Comparison of ENCODE assay signal across 18 cellular contexts in the genomic region with DNA sequence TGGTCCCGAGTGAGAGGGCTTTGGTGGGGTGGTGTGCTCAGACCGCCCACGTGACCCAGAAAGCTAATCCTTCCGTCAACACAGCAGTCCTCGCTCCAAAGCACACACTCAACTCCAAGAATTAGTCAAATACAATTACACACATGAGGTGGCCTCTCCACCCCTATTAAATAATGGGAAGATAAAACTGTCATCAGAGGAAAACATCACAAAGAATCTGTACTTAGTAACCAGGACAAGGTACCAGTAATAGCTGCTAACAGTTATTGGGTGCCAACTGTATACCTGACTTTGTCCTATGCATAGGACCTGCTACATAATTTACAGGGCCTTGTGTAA.
A peak's percentile ranks its signal among the peaks of the same experiment; 100 is the strongest.
DNase-seq lines count a peak whose midpoint lies in the region; ATAC-seq and TF ChIP-seq lines count a peak whose summit lies in the region.
"Had no signal": no experiment of that assay in that cellular context is flagged by ENCODE, and none has a peak within 500 bp of the region (broad histone marks: within the 10 kb centered on the region; RNA-seq: fewer than 3 reads in every experiment).

No MANE protein-coding gene starts in this region.

- H4K91ac ChIP-seq in neuronal stem cell (ENCODE audit: low read depth, low read length, poor library complexity) = no peak overlapping the region

- no peak for TF ChIP-seq CTCF in WERI-Rb-1 (IDR thresholded peaks at IDR 0.05; ENCODE audit: low read depth, low read length)

- no peak overlapping the region for H4K8ac ChIP-seq in neuronal stem cell (ENCODE audit: low read depth, low read length)

- no peak overlapping the region for H2BK120ac ChIP-seq in neuronal stem cell (ENCODE audit: low read depth, low read length)

- no peaks in the 10 kb centered on the region for H3K79me2 ChIP-seq in GM23248 (ENCODE audit: insufficient read depth)

- no peaks in the 10 kb centered on the region for H3K36me3 ChIP-seq in GM23248 (ENCODE audit: low read depth)
- H3K36me3 ChIP-seq in WERI-Rb-1 = no peaks in the 10 kb centered on the region
- H3K36me3 ChIP-seq in neuronal stem cell (replicated peaks in 1 of 2; ENCODE audit: control insufficient read depth in 2 of 2, insufficient read depth in 2 of 2, low read length in 2 of 2) = no peaks in the 10 kb centered on the region
- no peaks in the 10 kb centered on the region for H3K36me3 ChIP-seq in effector memory CD4-positive, alpha-beta T cell (ENCODE audit: control insufficient read depth, insufficient read depth, low read length)
- H3K36me3 ChIP-seq: thoracic aorta had no signal

- no peak overlapping the region for H2BK12ac ChIP-seq in neuronal stem cell (ENCODE audit: low read length)

- no peak overlapping the region for H3K18ac ChIP-seq in neuronal stem cell (ENCODE audit: low read length)

- H3K79me1 ChIP-seq in neuronal stem cell (ENCODE audit: low read depth, low read length) = no peaks in the 10 kb centered on the region

- H3K9me3 ChIP-seq in GM23248 (ENCODE audit: low read depth) = no peaks in the 10 kb centered on the region
- H3K9me3 ChIP-seq in WERI-Rb-1 (ENCODE audit: severe bottlenecking) = no peaks in the 10 kb centered on the region
- H3K9me3 ChIP-seq in neuronal stem cell (replicated peaks in 1 of 2; ENCODE audit: control insufficient read depth in 2 of 2, insufficient read depth in 1 of 2, low read depth in 1 of 2, low read length in 2 of 2) = peaks cover 0 to 4% of the 10 kb centered on the region in 2 donors
- no peaks in the 10 kb centered on the region for H3K9me3 ChIP-seq in effector memory CD4-positive, alpha-beta T cell (ENCODE audit: control insufficient read depth, low read length)
- H3K9me3 ChIP-seq: thoracic aorta had no signal

- H3K9me2 ChIP-seq in GM23248 (ENCODE audit: insufficient read depth) = no peaks in the 10 kb centered on the region

- H2AFZ ChIP-seq in GM23248 = no peak overlapping the region
- H2AFZ ChIP-seq in neuronal stem cell (ENCODE audit: low read length) = no peak overlapping the region

- H4K20me1 ChIP-seq in GM23248 (ENCODE audit: insufficient read depth) = no peaks in the 10 kb centered on the region

- 3 to 9% methylated on average over 5 of the region's 5 CpGs for WGBS in GM23248 (ENCODE audit: low coverage in 1 of 2, low lambda C conversion rate in 2 of 2, missing lambda C conversion rate in 2 of 2), 2 experiments
- WGBS in neuronal stem cell (ENCODE audit: extremely low coverage in 2 of 2, insufficient read length in 2 of 2, insufficient replicate concordance in 1 of 2), 2 donors = no CpG with 5 or more reads among the region's 5 CpGs

- no peak overlapping the region for H2AK5ac ChIP-seq in neuronal stem cell (ENCODE audit: low read depth, low read length)

- ATAC-seq in HG02642 (IDR thresholded peaks at IDR 0.05; ENCODE audit: poor library complexity, unreplicated experiment) (no peak), HG03280 (IDR thresholded peaks at IDR 0.05; ENCODE audit: unreplicated experiment) (no peak)
- ATAC-seq: stimulated activated effector memory CD8-positive, alpha-beta T cell treated with anti-CD3 and anti-CD28 coated beads, Interleukin-12 subunit alpha, Interleukin-12 subunit beta, amount 100 ng/mL, for 72 hours had no signal

- no peak overlapping the region for H3K14ac ChIP-seq in neuronal stem cell (ENCODE audit: low read length)

- H3K27me3 ChIP-seq in GM23248 (replicated peaks; ENCODE audit: insufficient read depth) = no peaks in the 10 kb centered on the region
- H3K27me3 ChIP-seq in WERI-Rb-1 (ENCODE audit: insufficient read depth, low read depth, severe bottlenecking) = no peaks in the 10 kb centered on the region
- peaks cover 0 to 3% (median 0%) of the 10 kb centered on the region in 3 experiments for H3K27me3 ChIP-seq in neuronal stem cell (ENCODE audit: control insufficient read depth in 3 of 3, insufficient read depth in 3 of 3, low read depth in 1 of 3, low read length in 3 of 3)
- no peaks in the 10 kb centered on the region for H3K27me3 ChIP-seq in effector memory CD4-positive, alpha-beta T cell (replicated peaks; ENCODE audit: control insufficient read depth, insufficient read depth, low read length, poor library complexity, severe bottlenecking)

- no peak overlapping the region for H3K9ac ChIP-seq in GM23248
- no peak overlapping the region for H3K9ac ChIP-seq in neuronal stem cell (ENCODE audit: low read depth, low read length, poor library complexity)

- peaks cover 7% of the 10 kb centered on the region; the same call in 1 of the 2 replicates for H3F3A ChIP-seq in GM23248 (ENCODE audit: insufficient read depth)

- no peak overlapping the region for H2BK5ac ChIP-seq in neuronal stem cell (ENCODE audit: low read length)

- no peak overlapping the region for H3K4me3 ChIP-seq in GM23248
- H3K4me3 ChIP-seq in WERI-Rb-1 (ENCODE audit: low read depth, low read length) = no peak overlapping the region
- H3K4me3 ChIP-seq in neuronal stem cell (ENCODE audit: low read length in 2 of 2) = no peak overlapping the region
- no peak overlapping the region for H3K4me3 ChIP-seq in effector memory CD4-positive, alpha-beta T cell (ENCODE audit: insufficient read depth, low read depth, low read length, poor library complexity, severe bottlenecking)
- H3K4me3 ChIP-seq: thoracic aorta had no signal

- no peak overlapping the region for H3K27ac ChIP-seq in GM23248
- H3K27ac ChIP-seq in WERI-Rb-1 = no peak overlapping the region
- H3K27ac ChIP-seq in neuronal stem cell (replicated peaks; ENCODE audit: low read length) = no peak overlapping the region
- no peak overlapping the region for H3K27ac ChIP-seq in effector memory CD4-positive, alpha-beta T cell (ENCODE audit: insufficient read depth, low read length, poor library complexity, severe bottlenecking)
- H3K27ac ChIP-seq: thoracic aorta had no signal

- DNase-seq in GM23248 = peak; percentile 11
- DNase-seq in NCI-H2029 treated with DMSO at 0.1 percent for 48 hours (lab: John Stamatoyannopoulos, UW) = peak; percentile 82
- peak; percentile 60 for DNase-seq in WERI-Rb-1
- DNase-seq in neuronal stem cell (ENCODE audit: low spot score) = peak; percentile 48
- no peak for DNase-seq in effector memory CD4-positive, alpha-beta T cell
- no peak for DNase-seq in activated naive CD4-positive, alpha-beta T cell treated with anti-CD3 and anti-CD28 coated beads, Interleukin-2, amount 50 U/mL, for 16 hours
- DNase-seq: activated CD4-positive, alpha-beta T cell treated with anti-CD3 and anti-CD28 coated beads, Interleukin-2, amount 50 U/mL, for 1 hour; activated naive CD4-positive, alpha-beta T cell; AML-193; endodermal cell; GF-D8; hypothalamus; NCI-H1694; NCI-H510A had no signal

- no peak overlapping the region for H3K4me2 ChIP-seq in GM23248 (ENCODE audit: unreplicated experiment)
- no peak overlapping the region for H3K4me2 ChIP-seq in neuronal stem cell (ENCODE audit: insufficient read depth, low read length, poor library complexity, severe bottlenecking)

- H3K4ac ChIP-seq in neuronal stem cell (ENCODE audit: low read length) = no peak overlapping the region

- in situ Hi-C loops in GM23248 (cut with MboI) = no loop called here

- no peak overlapping the region for H3K23ac ChIP-seq in neuronal stem cell (ENCODE audit: low read depth, low read length, poor library complexity)

- H2BK15ac ChIP-seq in neuronal stem cell (ENCODE audit: low read length) = no peak overlapping the region

- H3K4me1 ChIP-seq in GM23248 (ENCODE audit: insufficient read depth) (no peaks in the 10 kb centered on the region; the same call in 1 of the 2 replicates), neuronal stem cell (ENCODE audit: control insufficient read depth in 2 of 2, insufficient read depth in 1 of 2, low read depth in 1 of 2, low read length in 2 of 2) (peaks cover 0 to 10% of the 10 kb centered on the region in 2 donors)
- no peaks in the 10 kb centered on the region for H3K4me1 ChIP-seq in effector memory CD4-positive, alpha-beta T cell (ENCODE audit: control insufficient read depth, insufficient read depth, low read length, poor library complexity, severe bottlenecking)

Comparison
In these comparisons a context has a peak if more than half of its experiments do, and no peak if none do; other contexts are left out.
1. DNase-seq: peak in GM23248 (single experiment), NCI-H2029 treated with DMSO at 0.1 percent for 48 hours (single experiment), WERI-Rb-1 (single experiment) and neuronal stem cell (single experiment); none in effector memory CD4-positive, alpha-beta T cell (0 of 3) and activated naive CD4-positive, alpha-beta T cell treated with anti-CD3 and anti-CD28 coated beads, Interleukin-2, amount 50 U/mL, for 16 hours (single experiment).